In the genomic region with DNA sequence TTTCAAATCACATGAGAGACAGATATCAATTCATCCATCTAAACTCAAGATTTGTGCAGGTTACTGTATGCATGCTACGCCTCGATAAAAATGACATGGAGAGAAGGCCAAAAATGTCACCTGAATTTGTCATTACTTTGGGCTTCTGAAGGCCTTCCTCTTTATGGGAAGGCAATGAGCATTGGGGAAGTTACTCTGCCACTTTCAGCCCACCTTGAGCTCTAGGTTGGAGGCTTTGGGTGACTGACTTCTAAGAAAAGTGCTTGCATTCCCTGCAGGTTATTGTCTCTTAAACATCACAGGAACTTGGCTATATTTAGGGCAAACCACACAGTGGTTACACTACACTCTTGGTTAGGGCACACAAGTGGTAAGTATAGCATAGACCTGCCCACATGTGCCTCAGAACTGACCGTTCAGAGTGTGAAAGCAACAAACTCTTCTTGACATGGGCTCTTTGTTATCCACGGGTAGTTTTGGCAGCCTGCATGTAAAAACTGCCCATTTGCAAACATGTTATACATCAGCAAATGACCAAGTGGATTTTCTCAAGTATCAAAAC, we compare ENCODE assay signal across 16 cellular contexts.
DNase-seq lines count a peak whose midpoint lies in the region; ATAC-seq and TF ChIP-seq lines count a peak whose summit lies in the region.
"Had no signal": no experiment of that assay in that cellular context is flagged by ENCODE, and none has a peak within 500 bp of the region (broad histone marks: within the 10 kb centered on the region; RNA-seq: fewer than 3 reads in every experiment).

No MANE protein-coding gene starts in this region.

- H3K4me1 ChIP-seq in spleen = peaks cover 0 to 6% (median 0%) of the 10 kb centered on the region in 6 donors
- H3K4me1 ChIP-seq: lower lobe of right lung had no signal

- no peaks in the 10 kb centered on the region for H3K9me3 Mint-ChIP-seq in memory B cell
- H3K9me3 Mint-ChIP-seq in endothelial cell (ENCODE audit: unreplicated experiment) = peaks cover 4% of the 10 kb centered on the region
- H3K9me3 Mint-ChIP-seq: activated CD4-positive, alpha-beta T cell treated with anti-CD3 and anti-CD28 coated beads, Interleukin-2, amount 10 ng/mL, durations not matched to agents 24 days and 14 days; dendritic cell treated with granulocyte-macrophage colony-stimulating factor and Interleukin-4, amounts not matched to agents 40 ng/mL and 50 ng/mL, for 4 days had no signal

- H3K27me3 Mint-ChIP-seq in memory B cell (peaks cover 2% of the 10 kb centered on the region), endothelial cell (ENCODE audit: unreplicated experiment) (no peaks in the 10 kb centered on the region)
- H3K27me3 Mint-ChIP-seq: activated CD4-positive, alpha-beta T cell treated with anti-CD3 and anti-CD28 coated beads, Interleukin-2, amount 10 ng/mL, durations not matched to agents 24 days and 14 days; dendritic cell treated with granulocyte-macrophage colony-stimulating factor and Interleukin-4, amounts not matched to agents 40 ng/mL and 50 ng/mL, for 4 days had no signal

- peaks cover 13% of the 10 kb centered on the region for H3K4me1 Mint-ChIP-seq in memory B cell
- H3K4me1 Mint-ChIP-seq in endothelial cell (ENCODE audit: unreplicated experiment) = peaks cover 18% of the 10 kb centered on the region
- H3K4me1 Mint-ChIP-seq: activated CD4-positive, alpha-beta T cell treated with anti-CD3 and anti-CD28 coated beads, Interleukin-2, amount 10 ng/mL, durations not matched to agents 24 days and 14 days; CD8-positive, alpha-beta memory T cell had no signal

- H3K36me3 ChIP-seq in spleen = no peaks in the 10 kb centered on the region
- H3K36me3 ChIP-seq: lower lobe of right lung had no signal

- intact Hi-C loops in spleen (cut with DNase I; ENCODE audit: low total_unique reads) = no loop called here
- intact Hi-C loops in posterior cingulate gyrus (cut with DNase I) = no loop called here

- H3K4me3 Mint-ChIP-seq in memory B cell (no peak overlapping the region), endothelial cell (ENCODE audit: unreplicated experiment) (no peak overlapping the region)
- H3K4me3 Mint-ChIP-seq: activated CD4-positive, alpha-beta T cell treated with anti-CD3 and anti-CD28 coated beads, Interleukin-2, amount 10 ng/mL, durations not matched to agents 24 days and 14 days; CD8-positive, alpha-beta memory T cell; dendritic cell treated with granulocyte-macrophage colony-stimulating factor and Interleukin-4, amounts not matched to agents 40 ng/mL and 50 ng/mL, for 4 days had no signal

- no peak for TF ChIP-seq POLR2A in spleen (IDR thresholded peaks at IDR 0.05)

- no peaks in the 10 kb centered on the region for H3K9me3 ChIP-seq in spleen
- H3K9me3 ChIP-seq: lower lobe of right lung had no signal

- no peak overlapping the region for H3K27ac ChIP-seq in spleen
- H3K27ac ChIP-seq: HL-60, lower lobe of right lung had no signal

- H3K4me3 ChIP-seq in spleen = no peak overlapping the region
- H3K4me3 ChIP-seq: lower lobe of right lung had no signal

- ATAC-seq in GM18858 (IDR thresholded peaks at IDR 0.05; ENCODE audit: unreplicated experiment) (peak; percentile 94), GM21576 (IDR thresholded peaks at IDR 0.05; ENCODE audit: unreplicated experiment) (peak; percentile 93), HG03175 (IDR thresholded peaks at IDR 0.05; ENCODE audit: unreplicated experiment) (peak; percentile 84), memory B cell (ENCODE audit: low read depth) (peak; percentile 53)
- ATAC-seq: lower lobe of right lung had no signal

- peak overlapping the region; percentile 63 for H3K27ac Mint-ChIP-seq in memory B cell
- H3K27ac Mint-ChIP-seq in endothelial cell (ENCODE audit: unreplicated experiment) = no peak overlapping the region
- H3K27ac Mint-ChIP-seq: activated CD4-positive, alpha-beta T cell treated with anti-CD3 and anti-CD28 coated beads, Interleukin-2, amount 10 ng/mL, durations not matched to agents 24 days and 14 days; CD8-positive, alpha-beta memory T cell; dendritic cell treated with granulocyte-macrophage colony-stimulating factor and Interleukin-4, amounts not matched to agents 40 ng/mL and 50 ng/mL, for 4 days had no signal

- DNase-seq in memory B cell (ENCODE audit: low spot score in 2 of 2) = no peak
- no peak for DNase-seq in spleen
- no peak for DNase-seq in posterior cingulate gyrus
- DNase-seq in endothelial cell (ENCODE audit: low spot score) = no peak
- DNase-seq in NCI-H748 (lab: John Stamatoyannopoulos, UW; ENCODE audit: unreplicated experiment) = no peak
- DNase-seq: activated CD4-positive, alpha-beta T cell treated with anti-CD3 and anti-CD28 coated beads, Interleukin-2, amount 10 ng/mL, durations not matched to agents 24 days and 14 days; activated naive CD4-positive, alpha-beta T cell treated with anti-CD3 and anti-CD28 coated beads, Interleukin-2, amount 50 U/mL, for 16 hours; CD8-positive, alpha-beta memory T cell; glutamatergic neuron; lower lobe of right lung; MV-4-11 had no signal

- 55 to 75% (median 70%) methylated on average over 4 of the region's 4 CpGs for WGBS in spleen, 5 donors

- H3K36me3 Mint-ChIP-seq in memory B cell (no peaks in the 10 kb centered on the region), endothelial cell (ENCODE audit: low read depth, unreplicated experiment) (no peaks in the 10 kb centered on the region)
- H3K36me3 Mint-ChIP-seq: CD8-positive, alpha-beta memory T cell had no signal

- H3K27me3 ChIP-seq in spleen (replicated peaks in 1 of 7) = no peaks in the 10 kb centered on the region

- TF ChIP-seq CTCF in spleen (IDR thresholded peaks at IDR 0.05 in 8 of 11, conservative IDR thresholded peaks at IDR 0.05 in 3 of 11) = no peak
- no peak for TF ChIP-seq CTCF in endothelial cell (IDR thresholded peaks at IDR 0.05; ENCODE audit: unreplicated experiment)
